27 cellular contexts compared by ENCODE assay signal in genomic region chr18:25056456-25056855, GRCh38.
DNase-seq lines count a peak whose midpoint lies in the region; ATAC-seq, FAIRE-seq and TF ChIP-seq lines count a peak whose summit lies in the region.
"Had no signal": no experiment of that assay in that cellular context is flagged by ENCODE, and none has a peak within 500 bp of the region (broad histone marks: within the 10 kb centered on the region; RNA-seq: fewer than 3 reads in every experiment).

No MANE protein-coding gene starts in this region.

- H4K20me1 ChIP-seq in HepG2 (ENCODE audit: insufficient read depth, low read length), result no peaks in the 10 kb centered on the region

- H2AFZ ChIP-seq in HepG2 (ENCODE audit: low read length), result no peak overlapping the region

- intact Hi-C loops in HepG2 (cut with micrococcal nuclease; ENCODE audit: unreplicated experiment), result no loop called here

- H3K36me3 ChIP-seq in HepG2 (replicated peaks in 1 of 2; ENCODE audit: control insufficient read depth in 1 of 2, insufficient read depth in 2 of 2, low read length in 2 of 2), result no peaks in the 10 kb centered on the region

- H3K4me2 ChIP-seq in HepG2 (ENCODE audit: low read depth, low read length), result no peak overlapping the region

- CTCF ChIA-PET in HepG2 (lab: Yijun Ruan, JAX; ENCODE audit: low intra/inter-chr PET ratio, low total read pairs), result no interaction called here

- H3K4me3 Mint-ChIP-seq in endothelial cell (ENCODE audit: unreplicated experiment), result peak overlapping the region; percentile 16
- H3K4me3 Mint-ChIP-seq: B cell; CD4-positive, CD25-positive, alpha-beta regulatory T cell; H9; IgD-negative memory B cell had no signal

- H3K9ac ChIP-seq in HepG2 (ENCODE audit: insufficient read depth, low read depth, low read length), result no peak overlapping the region

- no peak for ATAC-seq in HepG2
- ATAC-seq: GM12878 had no signal

- in situ Hi-C loops in HepG2 (cut with HindIII; ENCODE audit: extremely low pct_ligation_motif_present, low pct_unique_long_range_greater_than_20kb), result no loop called here

- H3K79me2 ChIP-seq in HepG2 (ENCODE audit: insufficient read depth, low read length), result no peaks in the 10 kb centered on the region

- peaks cover 4% of the 10 kb centered on the region for H3K27me3 Mint-ChIP-seq in endothelial cell (ENCODE audit: unreplicated experiment)
- H3K27me3 Mint-ChIP-seq: CD4-positive, CD25-positive, alpha-beta regulatory T cell had no signal

- no TSS peak for BruUV-seq in HepG2 (replicated peaks; lab: Mats Ljungman, UMichigan)

- no peaks in the 10 kb centered on the region for H3K27me3 ChIP-seq in HepG2 (ENCODE audit: control insufficient read depth in 1 of 2, insufficient read depth in 2 of 2, low read length in 2 of 2)

- H3K9me3 Mint-ChIP-seq in endothelial cell (ENCODE audit: unreplicated experiment), result no peaks in the 10 kb centered on the region
- H3K9me3 Mint-ChIP-seq: CD4-positive, CD25-positive, alpha-beta regulatory T cell; H9; IgD-negative memory B cell had no signal

- TF ChIP-seq POLR2A in HepG2 (IDR thresholded peaks at IDR 0.05; ENCODE audit: insufficient read depth in 1 of 2, low read depth in 2 of 2, low read length in 2 of 2), result no peak

- TF ChIP-seq EP300 in HepG2 (IDR thresholded peaks at IDR 0.05; ENCODE audit: low read depth in 2 of 2, low read length in 2 of 2) (no peak), HepG2 (CRISPR knock-in tag; IDR thresholded peaks at IDR 0.05; ENCODE audit: borderline replicate concordance) (no peak)

- POLR2A ChIA-PET in HepG2 (lab: Yijun Ruan, JAX), result no interaction called here

- H3K4me1 Mint-ChIP-seq in endothelial cell (ENCODE audit: unreplicated experiment), result peaks cover 5% of the 10 kb centered on the region
- H3K4me1 Mint-ChIP-seq: B cell; CD4-positive, CD25-positive, alpha-beta regulatory T cell; IgD-negative memory B cell had no signal

- H3K27ac ChIP-seq in HepG2 (ENCODE audit: extremely low read length, insufficient read depth, low read length), result no peak overlapping the region
- H3K27ac ChIP-seq: 22Rv1, HL-60 had no signal

- H3K9me3 ChIP-seq in HepG2 (ENCODE audit: low read length), result no peaks in the 10 kb centered on the region

- TF ChIP-seq CTCF in endothelial cell (IDR thresholded peaks at IDR 0.05; ENCODE audit: unreplicated experiment) (no peak), HepG2 (CRISPR knock-in tag; IDR thresholded peaks at IDR 0.05) (no peak)

- FAIRE-seq in HepG2 (lab: Jason Lieb, UNC), result no peak
- FAIRE-seq: GM12878, HTR-8/SVneo had no signal

- WGBS in HepG2 (ENCODE audit: low lambda C conversion rate), result 59% methylated on average over 5 of the region's 6 CpGs

- DNase-seq in DMS 273 (lab: John Stamatoyannopoulos, UW; ENCODE audit: unreplicated experiment) (peak; percentile 18), DMS 273 treated with DMSO at 0.1 percent for 48 hours (lab: John Stamatoyannopoulos, UW) (no peak), LHCN-M2 (ENCODE audit: low read depth) (peak; percentile 49), endothelial cell (ENCODE audit: low spot score) (no peak), putamen (ENCODE audit: low spot score) (peak; percentile 7), NOMO-1 treated with DMSO at 0.1 percent for 48 hours (lab: John Stamatoyannopoulos, UW; ENCODE audit: unreplicated experiment) (no peak), AG08395 (ENCODE audit: low spot score) (no peak), HepG2 (ENCODE audit: low spot score) (no peak)
- DNase-seq: CD4-positive, CD25-positive, alpha-beta regulatory T cell; COR-L47; DMS153; EL; H9; Karpas-422; MM.1S; NCI-H1092; NCI-H1694 treated with DMSO at 0.1 percent for 48 hours; NCI-H345; NCI-H526 treated with DMSO at 0.1 percent for 48 hours; NK-92 treated with Interleukin-12 subunit alpha and Interleukin-12 subunit beta, amount 100 ng/mL, for 24 hours; SHP77 had no signal

- H3K4me1 ChIP-seq in HepG2 (ENCODE audit: insufficient read depth, low read length), result peaks cover 10% of the 10 kb centered on the region

- peaks cover 15% of the 10 kb centered on the region for H3K36me3 Mint-ChIP-seq in endothelial cell (ENCODE audit: low read depth, unreplicated experiment)
- H3K36me3 Mint-ChIP-seq: CD4-positive, CD25-positive, alpha-beta regulatory T cell; IgD-negative memory B cell had no signal

- TF ChIP-seq RAD21 in HepG2 (CRISPR knock-in tag; IDR thresholded peaks at IDR 0.05), result no peak

- H3K4me3 ChIP-seq in HepG2 (replicated peaks in 1 of 3; ENCODE audit: insufficient read depth in 1 of 3, low read depth in 2 of 3, low read length in 3 of 3), result no peak overlapping the region
- H3K4me3 ChIP-seq: GM12878 had no signal

- no peak overlapping the region for H3K27ac Mint-ChIP-seq in endothelial cell (ENCODE audit: unreplicated experiment)
- H3K27ac Mint-ChIP-seq: B cell; CD4-positive, CD25-positive, alpha-beta regulatory T cell; H9; IgD-negative memory B cell had no signal

TF ChIP-seq in HepG2, 621 proteins besides CTCF, POLR2A, EP300 and RAD21:
- TF ChIP-seq ZNF746 (CRISPR knock-in tag; IDR thresholded peaks at IDR 0.05) (no peak), NFE2L1 (CRISPR knock-in tag; IDR thresholded peaks at IDR 0.05; ENCODE audit: borderline replicate concordance) (no peak), AGO2 (optimal IDR thresholded peaks at IDR 0.05; ENCODE audit: low read depth, low read length) (no peak), AHR (CRISPR knock-in tag; IDR thresholded peaks at IDR 0.05) (no peak), DMTF1 (CRISPR knock-in tag; IDR thresholded peaks at IDR 0.05) (no peak), MEIS2 (CRISPR knock-in tag; IDR thresholded peaks at IDR 0.05) (no peak), NR2F6 (IDR thresholded peaks at IDR 0.05) (no peak), NR2F6 (CRISPR knock-in tag; IDR thresholded peaks at IDR 0.05) (no peak), ZNF33A (CRISPR knock-in tag; IDR thresholded peaks at IDR 0.05; ENCODE audit: borderline replicate concordance) (no peak), ZNF572 (CRISPR knock-in tag; IDR thresholded peaks at IDR 0.05) (no peak), KMT2B (CRISPR knock-in tag; IDR thresholded peaks at IDR 0.05) (no peak)

Comparison
In these comparisons a context has a peak if more than half of its experiments do, and no peak if none do; other contexts are left out.
1. DNase-seq: peak in DMS 273 (single experiment), LHCN-M2 (single experiment) and putamen (single experiment); none in DMS 273 treated with DMSO at 0.1 percent for 48 hours (single experiment), endothelial cell (single experiment), NOMO-1 treated with DMSO at 0.1 percent for 48 hours (single experiment), AG08395 (single experiment) and HepG2 (single experiment).